In genomic region chr17:42474270-42474669, GRCh38 we compare ENCODE assay signal across 18 cellular contexts. TPM values are rescaled to one million over a fixed set of nuclear protein-coding genes. Genes with fewer than 3 reads are reported as not detected.
DNase-seq lines count a peak whose midpoint lies in the region; ATAC-seq and TF ChIP-seq lines count a peak whose summit lies in the region.
"Had no signal": no experiment of that assay in that cellular context is flagged by ENCODE, and none has a peak within 500 bp of the region (broad histone marks: within the 10 kb centered on the region; RNA-seq: fewer than 3 reads in every experiment).

No MANE protein-coding gene starts in this region.

- DNase-seq in NCI-H2171 (lab: John Stamatoyannopoulos, UW) (peak; percentile 28), progenitor cell of endocrine pancreas (ENCODE audit: low spot score, unreplicated experiment) (no peak), foreskin fibroblast (no peak), foreskin melanocyte (no peak), suprapubic skin (ENCODE audit: low spot score in 2 of 2) (no peak)
- DNase-seq: AML-193, Kasumi-1, NCI-H1105, NCI-H2081, NCI-H748 treated with DMSO at 0.1 percent for 48 hours, OCI-M1, SHP77 treated with DMSO at 0.1 percent for 48 hours had no signal

- no peaks in the 10 kb centered on the region for H3K9me3 ChIP-seq in suprapubic skin
- H3K9me3 ChIP-seq: HAP-1 had no signal

- peaks cover 77% of the 10 kb centered on the region for H3K36me3 ChIP-seq in suprapubic skin

- WGBS in suprapubic skin, result 97% methylated on average over 6 of the region's 6 CpGs

- H3K36me3 Mint-ChIP-seq in dendritic cell treated with granulocyte-macrophage colony-stimulating factor and Interleukin-4, amounts not matched to agents 40 ng/mL and 50 ng/mL, for 4 days (ENCODE audit: low read depth), result peaks cover 96% of the 10 kb centered on the region
- peaks cover 42% of the 10 kb centered on the region for H3K36me3 Mint-ChIP-seq in progenitor cell of endocrine pancreas (ENCODE audit: insufficient read depth)

- no peak overlapping the region for H3K4me3 ChIP-seq in foreskin fibroblast (ENCODE audit: low read depth in 1 of 2, low read length in 2 of 2)
- no peak overlapping the region for H3K4me3 ChIP-seq in suprapubic skin
- H3K4me3 ChIP-seq: HAP-1 had no signal

- no peak overlapping the region for H3K27ac ChIP-seq in suprapubic skin

- H3K9me3 Mint-ChIP-seq in dendritic cell treated with granulocyte-macrophage colony-stimulating factor and Interleukin-4, amounts not matched to agents 40 ng/mL and 50 ng/mL, for 4 days, result no peaks in the 10 kb centered on the region
- no peaks in the 10 kb centered on the region for H3K9me3 Mint-ChIP-seq in progenitor cell of endocrine pancreas (ENCODE audit: low read depth)
- H3K9me3 Mint-ChIP-seq: IgD-negative memory B cell had no signal

- TF ChIP-seq EP300 in suprapubic skin (IDR thresholded peaks at IDR 0.05), result no peak

- peaks cover 34% of the 10 kb centered on the region for H3K4me1 Mint-ChIP-seq in dendritic cell treated with granulocyte-macrophage colony-stimulating factor and Interleukin-4, amounts not matched to agents 40 ng/mL and 50 ng/mL, for 4 days (ENCODE audit: low read depth)
- peaks cover 9% of the 10 kb centered on the region for H3K4me1 Mint-ChIP-seq in progenitor cell of endocrine pancreas (ENCODE audit: low read depth)

- intact Hi-C loops in dendritic cell treated with granulocyte-macrophage colony-stimulating factor and Interleukin-4, amounts not matched to agents 40 ng/mL and 50 ng/mL, for 4 days (cut with micrococcal nuclease), result no loop called here

- H3K27ac Mint-ChIP-seq in dendritic cell treated with granulocyte-macrophage colony-stimulating factor and Interleukin-4, amounts not matched to agents 40 ng/mL and 50 ng/mL, for 4 days, result peak overlapping the region; percentile 77
- peak overlapping the region; percentile 45 for H3K27ac Mint-ChIP-seq in progenitor cell of endocrine pancreas

- TF ChIP-seq CTCF in progenitor cell of endocrine pancreas (IDR thresholded peaks at IDR 0.05; ENCODE audit: unreplicated experiment) (no peak), foreskin fibroblast (IDR thresholded peaks at IDR 0.05; ENCODE audit: low read depth, low read length) (no peak), suprapubic skin (IDR thresholded peaks at IDR 0.05) (no peak)

- TF ChIP-seq POLR2A in suprapubic skin (IDR thresholded peaks at IDR 0.05), result no peak

- peaks cover 4% of the 10 kb centered on the region for H3K4me1 ChIP-seq in suprapubic skin
- H3K4me1 ChIP-seq: HAP-1 had no signal

- H3K4me3 Mint-ChIP-seq in dendritic cell treated with granulocyte-macrophage colony-stimulating factor and Interleukin-4, amounts not matched to agents 40 ng/mL and 50 ng/mL, for 4 days, result no peak overlapping the region
- H3K4me3 Mint-ChIP-seq in progenitor cell of endocrine pancreas (ENCODE audit: low read depth), result no peak overlapping the region
- H3K4me3 Mint-ChIP-seq: CD14-positive monocyte, IgD-negative memory B cell had no signal

- H3K27me3 ChIP-seq in suprapubic skin, result no peaks in the 10 kb centered on the region

- no peak for ATAC-seq in GM18498 (IDR thresholded peaks at IDR 0.05; ENCODE audit: unreplicated experiment)
- ATAC-seq: SK-N-SH treated with all-trans-retinoic acid at 6 μM for 48 hours had no signal

- H3K27me3 Mint-ChIP-seq in dendritic cell treated with granulocyte-macrophage colony-stimulating factor and Interleukin-4, amounts not matched to agents 40 ng/mL and 50 ng/mL, for 4 days, result no peaks in the 10 kb centered on the region
- no peaks in the 10 kb centered on the region for H3K27me3 Mint-ChIP-seq in progenitor cell of endocrine pancreas
- H3K27me3 Mint-ChIP-seq: IgD-negative memory B cell had no signal

RNA-seq across cellular contexts. Expression of gene ATP6V0A1, which starts 15.6 kb away (rescaled TPM):
- 86.3 and 90.5 TPM in 2 replicates for total RNA-seq in progenitor cell of endocrine pancreas
- 100 to 1,000 TPM; 102 to 194 (median 142) TPM for total RNA-seq in suprapubic skin

RNA-seq across cellular contexts. Expression of gene CAVIN1, which starts 51.2 kb away (rescaled TPM):
- 1.1 and 1.8 TPM in 2 replicates for total RNA-seq in progenitor cell of endocrine pancreas
- total RNA-seq in suprapubic skin, result 100 to 1,000 TPM; 153 to 224 (median 182) TPM

Comparison
In these comparisons a context has a peak if more than half of its experiments do, and no peak if none do; other contexts are left out.
1. RNA of gene CAVIN1, which starts 51.2 kb away (total RNA-seq): 153 to 224 TPM in suprapubic skin; 1.1 to 1.8 TPM in progenitor cell of endocrine pancreas; every median in the first group is over 10 times any median in the second.